9 cellular contexts compared by ENCODE assay signal in genomic region chr19:18833141-18833476, GRCh38. TPM values are rescaled to one million over a fixed set of nuclear protein-coding genes. Genes with fewer than 3 reads are reported as not detected.
A peak's percentile ranks its signal among the peaks of the same experiment; 100 is the strongest.
DNase-seq lines count a peak whose midpoint lies in the region; FAIRE-seq and TF ChIP-seq lines count a peak whose summit lies in the region.
"Had no signal": no experiment of that assay in that cellular context is flagged by ENCODE, and none has a peak within 500 bp of the region (broad histone marks: within the 10 kb centered on the region; RNA-seq: fewer than 3 reads in every experiment).

No MANE protein-coding gene starts in this region.

- peak overlapping the region; percentile 78 for H3K27ac ChIP-seq in CD8-positive, alpha-beta memory T cell (ENCODE audit: low read depth, low read length)

- peaks cover 19% of the 10 kb centered on the region for H3K36me3 ChIP-seq in CD8-positive, alpha-beta memory T cell (ENCODE audit: insufficient read depth, low read length)
- H3K36me3 ChIP-seq in MG63: peaks cover 54% of the 10 kb centered on the region

- peaks cover 3 to 6% of the 10 kb centered on the region in 2 donors for H3K27me3 Mint-ChIP-seq in CD8-positive, alpha-beta memory T cell
- H3K27me3 Mint-ChIP-seq in neural crest cell (ENCODE audit: low read depth): peaks cover 11% of the 10 kb centered on the region

- no peaks in the 10 kb centered on the region for H3K9me3 ChIP-seq in CD8-positive, alpha-beta memory T cell (ENCODE audit: low read length)
- H3K9me3 ChIP-seq in MG63: no peaks in the 10 kb centered on the region

- CTCF ChIA-PET in CD8-positive, alpha-beta memory T cell (lab: Charles Lee): interaction anchor here (0.8 to 2.0 kb wide), 5 partner anchors 12 to 246 kb away, joined by 3 to 6 read pairs (median 3); no protein-coding TSS in a partner anchor

- peaks cover 50 to 54% (median 53%) of the 10 kb centered on the region in 3 donors for H3K4me1 Mint-ChIP-seq in CD8-positive, alpha-beta memory T cell
- peaks cover 32% of the 10 kb centered on the region for H3K4me1 Mint-ChIP-seq in neural crest cell

- no peak for TF ChIP-seq CTCF in neural crest cell (conservative IDR thresholded peaks at IDR 0.05)

- no peak for DNase-seq in CD8-positive, alpha-beta memory T cell
- DNase-seq in MG63: no peak
- DNase-seq in dermis blood vessel endothelial cell: peak; percentile 27
- no peak for DNase-seq in neural crest cell (ENCODE audit: low read depth, low spot score)
- no peak for DNase-seq in RCC 7860 (ENCODE audit: low spot score)
- no peak for DNase-seq in NCI-H748 (lab: John Stamatoyannopoulos, UW; ENCODE audit: unreplicated experiment)
- no peak for DNase-seq in GOT3 (lab: John Stamatoyannopoulos, UW)
- DNase-seq in Ammon's horn (ENCODE audit: low spot score): no peak

- peak overlapping the region; percentile 77 for H3K4me3 ChIP-seq in CD8-positive, alpha-beta memory T cell (ENCODE audit: low read length)
- H3K4me3 ChIP-seq in MG63: peak overlapping the region; percentile 92

- no peaks in the 10 kb centered on the region for H3K9me3 Mint-ChIP-seq in CD8-positive, alpha-beta memory T cell
- H3K9me3 Mint-ChIP-seq in neural crest cell: no peaks in the 10 kb centered on the region

- H3K27me3 ChIP-seq in CD8-positive, alpha-beta memory T cell (ENCODE audit: insufficient read depth, low read length, poor library complexity, severe bottlenecking): no peaks in the 10 kb centered on the region
- H3K27me3 ChIP-seq in MG63: peaks cover 9% of the 10 kb centered on the region

- peak overlapping the region; percentile 89 to 98 (median 92) for H3K4me3 Mint-ChIP-seq in CD8-positive, alpha-beta memory T cell
- H3K4me3 Mint-ChIP-seq in neural crest cell: peak overlapping the region; percentile 96

- H3K27ac Mint-ChIP-seq in CD8-positive, alpha-beta memory T cell: peak overlapping the region; percentile 83 to 98 (median 94)
- H3K27ac Mint-ChIP-seq in neural crest cell (ENCODE audit: unreplicated experiment): no peak overlapping the region

- H3K36me3 Mint-ChIP-seq in CD8-positive, alpha-beta memory T cell: peaks cover 0 to 50% (median 6%) of the 10 kb centered on the region in 3 donors
- peaks cover 4% of the 10 kb centered on the region for H3K36me3 Mint-ChIP-seq in neural crest cell (ENCODE audit: low read depth)

- FAIRE-seq in RCC 7860 (lab: Jason Lieb, UNC): no peak

- POLR2A ChIA-PET in CD8-positive, alpha-beta memory T cell (lab: Charles Lee): interaction anchor here (1.2 to 1.9 kb wide), 2 partner anchors 8 to 239 kb away, joined by 3 to 6 read pairs; no protein-coding TSS in a partner anchor

- H3K4me1 ChIP-seq in CD8-positive, alpha-beta memory T cell (ENCODE audit: insufficient read depth, low read length): peaks cover 46% of the 10 kb centered on the region

RNA-seq across cellular contexts. Expression of gene UPF1, which starts 1.4 kb away (rescaled TPM):
- 10 to 100 TPM; 96.8 to 97.2 TPM for total RNA-seq in CD8-positive, alpha-beta memory T cell
- 24.6 TPM for polyA plus RNA-seq in CD8-positive, alpha-beta memory T cell
- total RNA-seq in MG63 (2014; rRNA removed; shearing (Covaris generic); ENCODE audit: low replicate concordance): 66.0 and 80.2 TPM in 2 replicates
- total RNA-seq in dermis blood vessel endothelial cell (100 and 107 TPM in 2 replicates), neural crest cell (73.1 and 76.5 TPM in 2 replicates)

RNA-seq across cellular contexts. Expression of gene COMP, which starts 42.0 kb away (rescaled TPM):
- not detected for total RNA-seq in CD8-positive, alpha-beta memory T cell
- polyA plus RNA-seq in CD8-positive, alpha-beta memory T cell: not detected
- total RNA-seq in MG63 (2014; rRNA removed; shearing (Covaris generic); ENCODE audit: low replicate concordance): 0.30 and 0.66 TPM in 2 replicates
- total RNA-seq in dermis blood vessel endothelial cell: not detected in 2 replicates
- not detected in 2 replicates for total RNA-seq in neural crest cell
- total RNA-seq: LHCN-M2 had no signal
